ENCODE assay signal across 8 cellular contexts in the genomic region with DNA sequence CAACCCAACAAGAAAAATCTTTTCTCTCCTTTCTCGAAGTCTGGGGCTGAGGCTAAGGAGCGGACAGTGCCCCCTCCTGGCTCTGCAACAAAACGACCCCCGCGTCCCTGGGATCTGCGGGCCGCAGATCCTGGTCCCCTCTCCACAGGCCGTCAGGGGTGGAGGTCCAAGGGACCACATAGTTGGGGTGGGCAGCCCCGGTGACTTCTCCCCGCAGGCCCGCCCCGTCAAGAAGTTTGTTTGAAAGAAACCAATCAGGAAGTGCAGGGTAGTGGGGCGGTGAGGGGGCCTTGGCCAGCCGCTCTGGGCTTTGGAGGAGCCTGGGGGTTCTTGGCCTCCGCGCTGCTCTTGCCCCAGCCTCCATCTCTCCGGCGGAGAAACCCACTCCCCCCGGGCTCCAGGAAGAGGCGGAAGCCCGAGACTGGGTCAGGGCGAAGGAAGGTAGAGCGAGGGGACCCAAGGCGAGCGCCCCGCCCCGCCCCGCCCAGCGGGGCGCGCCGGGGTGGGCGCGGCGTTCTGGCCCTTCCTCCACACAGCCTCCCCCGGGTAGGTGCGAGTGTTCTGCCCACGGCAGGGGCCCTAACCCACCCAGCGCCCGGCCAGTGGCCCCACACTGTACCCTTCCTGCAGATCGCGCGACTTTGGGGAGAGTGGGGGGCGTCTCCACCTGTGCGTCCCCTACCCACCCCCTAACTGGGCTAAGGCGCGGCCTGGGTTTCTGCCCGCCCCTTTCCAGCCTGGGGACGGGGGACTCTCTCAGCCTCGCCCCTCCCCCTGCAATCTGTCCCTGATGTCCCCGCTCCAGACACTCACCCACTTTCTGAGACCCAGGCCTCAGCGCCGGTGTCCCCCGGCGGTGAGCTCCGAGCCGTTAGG. TPM values are rescaled to one million over a fixed set of nuclear protein-coding genes. Genes with fewer than 3 reads are reported as not detected.
DNase-seq lines count a peak whose midpoint lies in the region; ATAC-seq and TF ChIP-seq lines count a peak whose summit lies in the region.

No MANE protein-coding gene starts in this region.

- H3K4me3 ChIP-seq in ACC112 (ENCODE audit: low read depth, low read length) (peak overlapping the region; percentile 93), HAP-1 (peak overlapping the region; percentile 76), tibial artery (peak overlapping the region; percentile 76 to 78)
- peak overlapping the region; percentile 86 for H3K4me3 ChIP-seq in effector memory CD4-positive, alpha-beta T cell (ENCODE audit: insufficient read depth, low read depth, low read length, poor library complexity, severe bottlenecking)

- H3K36me3 ChIP-seq in ACC112 (ENCODE audit: insufficient read depth, low read length) (no peaks in the 10 kb centered on the region), HAP-1 (replicated peaks) (no peaks in the 10 kb centered on the region), tibial artery (peaks cover 0 to 6% (median 0%) of the 10 kb centered on the region in 3 donors)
- H3K36me3 ChIP-seq in effector memory CD4-positive, alpha-beta T cell (ENCODE audit: control insufficient read depth, insufficient read depth, low read length) = no peaks in the 10 kb centered on the region

- peaks cover 11% of the 10 kb centered on the region for H3K79me2 ChIP-seq in ACC112 (ENCODE audit: control insufficient read depth, insufficient read depth, low read length, unreplicated experiment)

- no peak overlapping the region for H3K27ac ChIP-seq in ACC112 (ENCODE audit: low read depth, low read length)
- peak overlapping the region; percentile 36 for H3K27ac ChIP-seq in effector memory CD4-positive, alpha-beta T cell (ENCODE audit: insufficient read depth, low read length, poor library complexity, severe bottlenecking)
- H3K27ac ChIP-seq in tibial artery = peak overlapping the region; percentile 69 to 73

- DNase-seq in HAP-1 (ENCODE audit: low spot score in 2 of 2) = peak; percentile 31 to 81
- no peak for DNase-seq in T-helper 2 cell treated with Interferon-gamma antibody and Interleukin-4, amounts not matched to agents 5 μg/mL and 100 μg/mL, for 36 hours (ENCODE audit: low spot score)
- no peak for DNase-seq in effector memory CD4-positive, alpha-beta T cell
- peak in 1 of 2 experiments; percentile 63 for DNase-seq in mesothelial cell of epicardium (ENCODE audit: low spot score in 2 of 2, unreplicated experiment in 2 of 2)
- DNase-seq in tibial artery = no peak

- no peaks in the 10 kb centered on the region for H3K9me3 Mint-ChIP-seq in T-helper 2 cell treated with Interferon-gamma antibody and Interleukin-4, amounts not matched to agents 5 μg/mL and 100 μg/mL, for 36 hours
- H3K9me3 Mint-ChIP-seq in mesothelial cell of epicardium = no peaks in the 10 kb centered on the region

- no peak for ATAC-seq in GM21528 (IDR thresholded peaks at IDR 0.05; ENCODE audit: low FRiP score, unreplicated experiment)
- no peak for ATAC-seq in HG03097 (IDR thresholded peaks at IDR 0.05; ENCODE audit: low FRiP score, unreplicated experiment)

- in situ Hi-C loops in HAP-1 (cut with MboI; ENCODE audit: low sequenced_read_pairs) = loop anchor here (25.0 kb wide), 2 partner anchors 338 to 813 kb away; a partner anchor contains a TSS

- H3K27me3 ChIP-seq in ACC112 (ENCODE audit: insufficient read depth, low read length) (no peaks in the 10 kb centered on the region), HAP-1 (ENCODE audit: low read depth) (no peaks in the 10 kb centered on the region), tibial artery (no peaks in the 10 kb centered on the region)
- no peaks in the 10 kb centered on the region for H3K27me3 ChIP-seq in effector memory CD4-positive, alpha-beta T cell (replicated peaks; ENCODE audit: control insufficient read depth, insufficient read depth, low read length, poor library complexity, severe bottlenecking)

- peak overlapping the region; percentile 63 for H2AFZ ChIP-seq in ACC112 (ENCODE audit: low read length, unreplicated experiment)

- H3K27ac Mint-ChIP-seq in T-helper 2 cell treated with Interferon-gamma antibody and Interleukin-4, amounts not matched to agents 5 μg/mL and 100 μg/mL, for 36 hours = no peak overlapping the region
- H3K27ac Mint-ChIP-seq in mesothelial cell of epicardium = peak overlapping the region; percentile 76

- no peaks in the 10 kb centered on the region for H3K9me3 ChIP-seq in HAP-1
- H3K9me3 ChIP-seq in effector memory CD4-positive, alpha-beta T cell (ENCODE audit: control insufficient read depth, low read length) = no peaks in the 10 kb centered on the region
- H3K9me3 ChIP-seq in tibial artery = no peaks in the 10 kb centered on the region

- H3K4me1 Mint-ChIP-seq in T-helper 2 cell treated with Interferon-gamma antibody and Interleukin-4, amounts not matched to agents 5 μg/mL and 100 μg/mL, for 36 hours (ENCODE audit: low read depth) = no peaks in the 10 kb centered on the region
- H3K4me1 Mint-ChIP-seq in mesothelial cell of epicardium = peaks cover 23% of the 10 kb centered on the region

- no peaks in the 10 kb centered on the region for H3K4me1 ChIP-seq in ACC112 (ENCODE audit: control insufficient read depth, insufficient read depth, low read length, unreplicated experiment)
- no peaks in the 10 kb centered on the region for H3K4me1 ChIP-seq in HAP-1
- peaks cover 2% of the 10 kb centered on the region for H3K4me1 ChIP-seq in effector memory CD4-positive, alpha-beta T cell (ENCODE audit: control insufficient read depth, insufficient read depth, low read length, poor library complexity, severe bottlenecking)
- H3K4me1 ChIP-seq in tibial artery = peaks cover 0 to 36% (median 24%) of the 10 kb centered on the region in 4 donors

- TF ChIP-seq CTCF in mesothelial cell of epicardium (IDR thresholded peaks at IDR 0.05; ENCODE audit: unreplicated experiment) (peak; percentile 67), tibial artery (IDR thresholded peaks at IDR 0.05) (peak; percentile 43 to 48)

- intact Hi-C loops in tibial artery (cut with DNase I; ENCODE audit: low total_unique reads) = loop anchor here (5.0 to 10.0 kb wide), 2 partner anchors 148 to 385 kb away; no protein-coding TSS in a partner anchor

- peak overlapping the region; percentile 29 for H3K4me3 Mint-ChIP-seq in T-helper 2 cell treated with Interferon-gamma antibody and Interleukin-4, amounts not matched to agents 5 μg/mL and 100 μg/mL, for 36 hours
- peak overlapping the region; percentile 90 for H3K4me3 Mint-ChIP-seq in mesothelial cell of epicardium

- H3K27me3 Mint-ChIP-seq in T-helper 2 cell treated with Interferon-gamma antibody and Interleukin-4, amounts not matched to agents 5 μg/mL and 100 μg/mL, for 36 hours (ENCODE audit: low read depth) = peaks cover 21% of the 10 kb centered on the region
- peaks cover 3% of the 10 kb centered on the region for H3K27me3 Mint-ChIP-seq in mesothelial cell of epicardium (ENCODE audit: low read depth)

- H3K36me3 Mint-ChIP-seq in T-helper 2 cell treated with Interferon-gamma antibody and Interleukin-4, amounts not matched to agents 5 μg/mL and 100 μg/mL, for 36 hours (ENCODE audit: low read depth) = no peaks in the 10 kb centered on the region
- H3K36me3 Mint-ChIP-seq in mesothelial cell of epicardium = no peaks in the 10 kb centered on the region

RNA-seq across cellular contexts. Expression of a gene that starts 1.3 kb away (rescaled TPM):
- 71.0 to 81.0 TPM (median 73.1 TPM) in 3 replicates for total RNA-seq in mesothelial cell of epicardium

Comparison
In these comparisons a context has a peak if more than half of its experiments do, and no peak if none do; other contexts are left out.
1. DNase-seq: peak in HAP-1 (2 of 2); none in T-helper 2 cell treated with Interferon-gamma antibody and Interleukin-4, amounts not matched to agents 5 μg/mL and 100 μg/mL, for 36 hours (single experiment), effector memory CD4-positive, alpha-beta T cell (0 of 3) and tibial artery (0 of 2).
2. Peak in every context shown above with its lines, with median percentiles within 50 percentile points of each other: H3K4me3 ChIP-seq.